ENCODE assay signal across 23 cellular contexts in genomic region chr5:107522456-107522855, GRCh38.
"Had no signal": no experiment of that assay in that cellular context is flagged by ENCODE, and none has a peak within 500 bp of the region (broad histone marks: within the 10 kb centered on the region; RNA-seq: fewer than 3 reads in every experiment).

No MANE protein-coding gene starts in this region.

- H2AFZ ChIP-seq: hepatocyte had no signal

- H3K9me3 ChIP-seq: neutrophil, psoas muscle, right lobe of liver, suprapubic skin, thyroid gland, uterus had no signal

- H3K27me3 Mint-ChIP-seq: naive B cell, type B pancreatic cell had no signal

- H3K4me3 ChIP-seq: hepatocyte, lung, psoas muscle, right lobe of liver, suprapubic skin, thyroid gland, uterus had no signal

- H3K36me3 Mint-ChIP-seq: naive B cell; stimulated activated effector memory CD8-positive, alpha-beta T cell treated with anti-CD3 and anti-CD28 coated beads, Interleukin-12 subunit alpha, Interleukin-12 subunit beta, amount 100 ng/mL, for 72 hours had no signal

- H3K4me3 Mint-ChIP-seq: naive B cell; nephron progenitor cell; stimulated activated effector memory CD8-positive, alpha-beta T cell treated with anti-CD3 and anti-CD28 coated beads, Interleukin-12 subunit alpha, Interleukin-12 subunit beta, amount 100 ng/mL, for 72 hours; type B pancreatic cell had no signal

- H3K4me1 Mint-ChIP-seq: naive B cell had no signal

- H3K4me1 ChIP-seq: psoas muscle, right lobe of liver, thyroid gland, uterus had no signal

- DNase-seq: effector CD4-positive, alpha-beta T cell; foreskin melanocyte; head of caudate nucleus; kidney; left colon; left ventricle myocardium superior; mesenchymal stem cell; naive B cell; nephron progenitor cell; psoas muscle; retina; right lobe of liver; stimulated activated CD4-positive, alpha-beta T cell treated with anti-CD3 and anti-CD28 coated beads, Interleukin-4, amount 100 ng/mL, for 1 hour; stimulated activated CD8-positive, alpha-beta memory T cell treated with anti-CD3 and anti-CD28 coated beads, Interleukin-4, amount 100 ng/mL, for 48 hours; stimulated activated naive CD8-positive, alpha-beta T cell treated with anti-CD3 and anti-CD28 coated beads, Interleukin-15, Interleukin-2, amounts not matched to agents 100 U/mL and 50 U/mL, for 24 hours; thyroid gland; uterus had no signal

- H3K4me2 ChIP-seq: hepatocyte had no signal

- H3K27me3 ChIP-seq: hepatocyte, neutrophil, right lobe of liver, suprapubic skin, thyroid gland, uterus had no signal

- H3K36me3 ChIP-seq: neutrophil, right lobe of liver, suprapubic skin, thyroid gland, uterus had no signal

- H3K9me3 Mint-ChIP-seq: naive B cell; nephron progenitor cell; stimulated activated effector memory CD8-positive, alpha-beta T cell treated with anti-CD3 and anti-CD28 coated beads, Interleukin-12 subunit alpha, Interleukin-12 subunit beta, amount 100 ng/mL, for 72 hours; type B pancreatic cell had no signal

- H3K27ac Mint-ChIP-seq: nephron progenitor cell; stimulated activated effector memory CD8-positive, alpha-beta T cell treated with anti-CD3 and anti-CD28 coated beads, Interleukin-12 subunit alpha, Interleukin-12 subunit beta, amount 100 ng/mL, for 72 hours; type B pancreatic cell had no signal

- ATAC-seq: left colon; left ventricle myocardium superior; psoas muscle; right lobe of liver; stimulated activated effector memory CD8-positive, alpha-beta T cell treated with anti-CD3 and anti-CD28 coated beads, Interleukin-12 subunit alpha, Interleukin-12 subunit beta, amount 100 ng/mL, for 72 hours; stimulated activated naive CD8-positive, alpha-beta T cell treated with anti-CD3 and anti-CD28 coated beads, Interleukin-15, Interleukin-2, amounts not matched to agents 100 U/mL and 50 U/mL, for 24 hours had no signal

- H3K27ac ChIP-seq: hepatocyte, neutrophil, psoas muscle, right lobe of liver, suprapubic skin, thyroid gland, uterus had no signal
